Comparison of ENCODE assay signal across 9 cellular contexts in the genomic region with DNA sequence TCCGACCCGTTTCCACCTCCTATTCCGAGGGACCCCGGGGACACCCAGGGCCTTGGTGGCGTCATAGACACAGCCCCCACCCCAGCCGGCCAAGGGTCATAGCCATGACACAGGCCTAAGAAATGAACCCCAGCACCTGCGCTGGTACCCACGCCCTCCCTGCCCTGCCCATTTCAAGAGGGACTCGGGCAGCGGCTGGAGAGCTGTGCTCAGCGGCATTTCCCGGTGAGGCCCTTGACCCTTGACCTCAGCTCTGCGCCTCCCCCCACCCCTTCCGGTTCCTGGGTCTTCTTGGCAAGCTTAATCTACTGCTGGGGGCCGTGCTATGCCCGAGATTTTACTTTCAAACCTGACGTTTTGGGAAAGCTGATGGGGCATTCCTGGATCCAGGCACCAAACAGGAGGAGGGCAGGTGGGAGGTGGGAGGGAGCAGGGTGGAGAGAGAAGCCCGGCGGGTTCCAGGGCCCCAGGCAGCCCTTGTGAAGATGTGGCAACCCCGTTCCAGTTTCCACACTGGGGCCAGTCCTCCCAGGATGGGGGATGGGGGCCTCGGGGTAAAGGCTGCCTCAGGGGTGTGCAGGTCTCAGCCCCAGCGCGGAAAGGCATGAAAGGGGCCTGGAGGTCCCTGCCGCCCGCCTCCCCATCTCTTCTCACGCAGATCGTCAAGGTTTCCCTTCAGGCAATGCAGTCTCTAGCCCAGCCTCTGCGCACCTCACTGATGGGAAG. TPM values are rescaled to one million over a fixed set of nuclear protein-coding genes. Genes with fewer than 3 reads are reported as not detected.
DNase-seq lines count a peak whose midpoint lies in the region; ATAC-seq, FAIRE-seq and TF ChIP-seq lines count a peak whose summit lies in the region.
"Had no signal": no experiment of that assay in that cellular context is flagged by ENCODE, and none has a peak within 500 bp of the region (broad histone marks: within the 10 kb centered on the region; RNA-seq: fewer than 3 reads in every experiment).

A gene (minus strand): TSS at position 414 of the 726 bp plus-strand sequence. CDS start 36 bp downstream, at position 378.

- WGBS in H1 (ENCODE audit: extremely low coverage in 1 of 2, insufficient coverage in 1 of 2, insufficient read length in 1 of 2, insufficient replicate concordance in 2 of 2, low coverage in 1 of 2, low lambda C conversion rate in 2 of 2, missing lambda C conversion rate in 1 of 2), 2 experiments: 30% methylated on average over 25 of the region's 28 CpGs; no CpG with 5 or more reads in 1 of the 2 experiments

- no peak within 1 kb of the TSS for H3K14ac ChIP-seq in H1 (ENCODE audit: insufficient read length)

- H2BK20ac ChIP-seq in H1 (ENCODE audit: low read length): no peak within 1 kb of the TSS

- H4K91ac ChIP-seq in H1 (replicated peaks; ENCODE audit: insufficient read length, low read length): peak within 1 kb of the TSS; percentile 81

- no peak for TF ChIP-seq POLR2A in H1 (IDR thresholded peaks at IDR 0.05; ENCODE audit: control extremely low read depth in 1 of 2, low read depth in 2 of 2, low read length in 2 of 2)

- H3K4ac ChIP-seq in H1 (replicated peaks; ENCODE audit: insufficient read length, low read depth, low read length): no peak within 1 kb of the TSS

- H3K9ac ChIP-seq in HUES48 (ENCODE audit: low read depth, low read length): no peak within 1 kb of the TSS
- H3K9ac ChIP-seq in H1 (replicated peaks in 1 of 4; ENCODE audit: extremely low read depth in 1 of 4, low read depth in 3 of 4, low read length in 3 of 4): peak within 1 kb of the TSS in 1 of 4 experiments; percentile 30; a peak in 2 of 7 replicates

- no peak within 1 kb of the TSS for H3K56ac ChIP-seq in H1 (replicated peaks; ENCODE audit: insufficient read length, low read depth, low read length)

- peaks cover 0 to 10% (median 3%) of the 10 kb centered on the region in 8 donors for H3K9me3 Mint-ChIP-seq in CD4-positive, alpha-beta memory T cell

- H3K4me3 ChIP-seq in CD4-positive, alpha-beta memory T cell (ENCODE audit: low read length in 2 of 2): no peak within 1 kb of the TSS
- H3K4me3 ChIP-seq in HUES48 (ENCODE audit: low read depth, low read length) (peak within 1 kb of the TSS; percentile 61), H1 (ENCODE audit: extremely low read depth in 1 of 4, insufficient read depth in 2 of 4, low read depth in 3 of 4, low read length in 4 of 4) (peak within 1 kb of the TSS; percentile 36 to 67 (median 48)), neutrophil (ENCODE audit: low read depth in 1 of 2, low read length in 1 of 2) (peak within 1 kb of the TSS; percentile 47 to 54)

- peaks cover 0 to 21% (median 12%) of the 10 kb centered on the region in 4 donors for H3K4me1 Mint-ChIP-seq in CD4-positive, alpha-beta memory T cell

- no peak for TF ChIP-seq EP300 in H1 (IDR thresholded peaks at IDR 0.05; ENCODE audit: borderline replicate concordance in 1 of 2, low read depth in 2 of 2, low read length in 2 of 2)

- H3K23me2 ChIP-seq in H1 (ENCODE audit: low read depth, low read length): peaks cover 10% of the 10 kb centered on the region; the same call in 1 of the 2 replicates

- no peaks in the 10 kb centered on the region for H3K36me3 ChIP-seq in CD4-positive, alpha-beta memory T cell (ENCODE audit: insufficient read depth, low read length)
- H3K36me3 ChIP-seq in HUES48 (ENCODE audit: control insufficient read depth, insufficient read depth, low read length): no peaks in the 10 kb centered on the region
- H3K36me3 ChIP-seq in H1 (ENCODE audit: control insufficient read depth in 2 of 4, insufficient read depth in 4 of 4, low read length in 3 of 4): no peaks in the 10 kb centered on the region
- no peaks in the 10 kb centered on the region for H3K36me3 ChIP-seq in neutrophil

- peak within 1 kb of the TSS in 1 of 7 donors; percentile 52 for H3K27ac Mint-ChIP-seq in CD4-positive, alpha-beta memory T cell

- CTCF ChIA-PET in CD4-positive, alpha-beta memory T cell (lab: Charles Lee; ENCODE audit: partially characterized antibody): no interaction called here
- CTCF ChIA-PET in H1 (lab: Charles Lee; ENCODE audit: partially characterized antibody): interaction anchor here (1.0 to 1.6 kb wide), 4 partner anchors 10 to 383 kb away, joined by 3 to 5 read pairs (median 4); no protein-coding TSS in a partner anchor

- H2BK5ac ChIP-seq in H1 (ENCODE audit: low read depth, low read length): no peak within 1 kb of the TSS

- TF ChIP-seq CTCF in H1 (IDR thresholded peaks at IDR 0.05; ENCODE audit: control extremely low read depth in 1 of 3, insufficient read depth in 1 of 3, low read depth in 1 of 3, low read length in 3 of 3) (no peak), neutrophil (IDR thresholded peaks at IDR 0.05) (no peak)

- H2BK12ac ChIP-seq in H1 (ENCODE audit: low read depth, low read length): 0 out of 2 replicates have a peak within 1 kb of the TSS, but pooled peaks have one; percentile 50

- H2BK15ac ChIP-seq in H1 (ENCODE audit: low read length): no peak within 1 kb of the TSS

- POLR2A ChIA-PET in CD4-positive, alpha-beta memory T cell (lab: Charles Lee; ENCODE audit: partially characterized antibody): no interaction called here
- POLR2A ChIA-PET in H1 (lab: Charles Lee; ENCODE audit: partially characterized antibody): interaction anchor here (0.9 to 3.1 kb wide), 7 partner anchors 17 to 393 kb away, joined by 3 to 13 read pairs (median 3); a partner anchor contains a TSS

- no peaks in the 10 kb centered on the region for H3K79me1 ChIP-seq in H1 (ENCODE audit: low read depth, low read length)

- peak within 1 kb of the TSS in 7 of 8 donors; percentile 12 to 61 (median 41) for H3K4me3 Mint-ChIP-seq in CD4-positive, alpha-beta memory T cell

- 0 out of 2 replicates have a peak within 1 kb of the TSS, but pooled peaks have one; percentile 0 for H2AFZ ChIP-seq in H1 (ENCODE audit: low read length)

- H3K9me3 ChIP-seq in CD4-positive, alpha-beta memory T cell (ENCODE audit: control insufficient read depth in 1 of 2, low read length in 2 of 2): no peaks in the 10 kb centered on the region
- H3K9me3 ChIP-seq in HUES48 (ENCODE audit: control insufficient read depth, insufficient read depth, low read length) (no peaks in the 10 kb centered on the region), H1 (ENCODE audit: insufficient read depth in 2 of 2, low read depth in 1 of 2, low read length in 1 of 2) (no peaks in the 10 kb centered on the region), neutrophil (no peaks in the 10 kb centered on the region)

- no peak for FAIRE-seq in H1 (lab: Jason Lieb, UNC)

- H3K4me2 ChIP-seq in H1 (ENCODE audit: insufficient read depth in 1 of 2, low read depth in 2 of 2, low read length in 2 of 2): peak within 1 kb of the TSS; percentile 80 to 92

- H2BK120ac ChIP-seq in H1 (replicated peaks; ENCODE audit: low read depth, low read length): no peak within 1 kb of the TSS

- no peak within 1 kb of the TSS for H3K27ac ChIP-seq in CD4-positive, alpha-beta memory T cell (ENCODE audit: low read depth, low read length)
- H3K27ac ChIP-seq in HUES48 (ENCODE audit: low read depth, low read length) (no peak within 1 kb of the TSS), H1 (ENCODE audit: low read depth, low read length) (no peak within 1 kb of the TSS), neutrophil (no peak within 1 kb of the TSS)

- H3K27me3 ChIP-seq in CD4-positive, alpha-beta memory T cell (ENCODE audit: insufficient read depth, low read length): peaks cover 13% of the 10 kb centered on the region
- peaks cover 44% of the 10 kb centered on the region for H3K27me3 ChIP-seq in HUES48 (ENCODE audit: control insufficient read depth, insufficient read depth, low read length)
- peaks cover 11 to 40% (median 30%) of the 10 kb centered on the region in 4 experiments for H3K27me3 ChIP-seq in H1 (replicated peaks in 1 of 4; ENCODE audit: control insufficient read depth in 3 of 4, extremely low read depth in 1 of 4, insufficient read depth in 3 of 4, low read length in 3 of 4)
- peaks cover 74% of the 10 kb centered on the region for H3K27me3 ChIP-seq in neutrophil

- peaks cover 25% of the 10 kb centered on the region in 2 donors for H3K27me3 Mint-ChIP-seq in CD4-positive, alpha-beta memory T cell

- peaks cover 10% of the 10 kb centered on the region for H3K4me1 ChIP-seq in CD4-positive, alpha-beta memory T cell (ENCODE audit: insufficient read depth, low read length)
- H3K4me1 ChIP-seq in HUES48 (ENCODE audit: control insufficient read depth, insufficient read depth, low read length) (peaks cover 9% of the 10 kb centered on the region; the same call in 1 of the 2 replicates), H1 (replicated peaks in 1 of 4; ENCODE audit: control insufficient read depth in 3 of 4, insufficient read depth in 4 of 4, low read length in 3 of 4) (peaks cover 0 to 12% (median 8%) of the 10 kb centered on the region in 4 experiments; a peak in 5 of 7 replicates), neutrophil (ENCODE audit: control insufficient read depth in 1 of 2, insufficient read depth in 1 of 2, low read depth in 1 of 2, low read length in 1 of 2) (peaks cover 21 to 28% of the 10 kb centered on the region in 2 experiments)

- H2AK5ac ChIP-seq in H1 (ENCODE audit: low read depth, low read length): peak within 1 kb of the TSS; percentile 9; the same call in 1 of the 2 replicates

- peak within 1 kb of the TSS; percentile 51; the same call in 1 of the 2 replicates for H4K8ac ChIP-seq in H1 (ENCODE audit: extremely low read depth, insufficient read depth, low read length)

- DNase-seq in CD4-positive, alpha-beta memory T cell: no peak
- peak in 1 of 2 experiments; percentile 66 for DNase-seq in H1 (ENCODE audit: low read depth in 1 of 2, low spot score in 2 of 2)
- DNase-seq in GOT3 (lab: John Stamatoyannopoulos, UW): no peak
- DNase-seq in activated gamma-delta T cell treated with Interleukin-2 at 50 U/mL for 16 hours: no peak
- DNase-seq: caudate nucleus had no signal

- H4K20me1 ChIP-seq in H1 (replicated peaks in 1 of 2; ENCODE audit: control insufficient read depth in 1 of 2, insufficient read depth in 2 of 2, low read length in 2 of 2): peaks cover 0 to 4% of the 10 kb centered on the region in 2 experiments

- no peak within 1 kb of the TSS for H4K5ac ChIP-seq in H1 (ENCODE audit: insufficient read length, low read depth, low read length)

- peak within 1 kb of the TSS; percentile 60; the same call in 1 of the 2 replicates for H3K18ac ChIP-seq in H1 (ENCODE audit: extremely low read depth, low read length)

- H3K79me2 ChIP-seq in H1 (ENCODE audit: control insufficient read depth in 1 of 2, insufficient read depth in 2 of 2, low read length in 2 of 2): no peaks in the 10 kb centered on the region

- no peak for ATAC-seq in HG03565 (IDR thresholded peaks at IDR 0.05; ENCODE audit: unreplicated experiment)

- intact Hi-C loops in CD4-positive, alpha-beta memory T cell (cut with micrococcal nuclease): no loop called here

- TF ChIP-seq RAD21 in H1 (IDR thresholded peaks at IDR 0.05 in 1 of 2, conservative IDR thresholded peaks at IDR 0.05 in 1 of 2; ENCODE audit: low read depth in 2 of 2, low read length in 2 of 2): no peak

- H3K23ac ChIP-seq in H1 (ENCODE audit: insufficient read length): no peak within 1 kb of the TSS

- peaks cover 0 to 6% of the 10 kb centered on the region in 2 donors for H3K36me3 Mint-ChIP-seq in CD4-positive, alpha-beta memory T cell

RNA-seq across cellular contexts. Expression of the gene that starts here (rescaled TPM):
- under 1 TPM in 1 of 2 experiments, not detected in 1; 0.44 TPM for total RNA-seq in CD4-positive, alpha-beta memory T cell
- polyA plus RNA-seq in CD4-positive, alpha-beta memory T cell: under 1 TPM; 0.32 to 0.48 TPM
- total RNA-seq in H1 (2021; fragmentation: NEBNext Ultra II Directional; extraction: Animal tissue kit (Norgen Biotek cat#: 25700)): 10.6 and 11.1 TPM in 2 replicates
- polyA plus RNA-seq in H1 (2011; rRNA removed): 7.7 and 7.9 TPM in 2 replicates
- polyA plus RNA-seq in H1 (2011; cell fraction: cytosol; rRNA removed): 6.7 TPM
- polyA plus RNA-seq in H1 (2011; cell fraction: nucleus; rRNA removed): 50.6 TPM
- 5.9 to 13.0 TPM (median 10.2 TPM) in 4 replicates for polyA plus RNA-seq in H1 (2012, experiment 1 of 2)
- polyA plus RNA-seq in H1 (2012, experiment 2 of 2): 5.9 TPM
- 7.2 TPM for polyA plus RNA-seq in H1 (2013, experiment 1 of 2)
- 7.0 TPM for polyA plus RNA-seq in H1 (2013, experiment 2 of 2)
- 1.2 and 2.6 TPM in 2 replicates for polyA minus RNA-seq in H1 (2011; rRNA and poly(A)+ RNA removed)
- 3.0 TPM for polyA minus RNA-seq in H1 (2011; cell fraction: cytosol; rRNA and poly(A)+ RNA removed)
- 10.6 TPM for polyA minus RNA-seq in H1 (2011; cell fraction: nucleus; rRNA and poly(A)+ RNA removed)
- total RNA-seq: temporal lobe had no signal

Comparison
In these comparisons a context has a peak if more than half of its experiments do, and no peak if none do; other contexts are left out.
1. H3K4me3 ChIP-seq: peak in HUES48 (single experiment), H1 (4 of 4) and neutrophil (2 of 2); none in CD4-positive, alpha-beta memory T cell (0 of 2).